Comparison of ENCODE assay signal across 26 cellular contexts in genomic region chr3:14789640-14790285, GRCh38. TPM values are rescaled to one million over a fixed set of nuclear protein-coding genes. Genes with fewer than 3 reads are reported as not detected.
A peak's percentile ranks its signal among the peaks of the same experiment; 100 is the strongest.
DNase-seq lines count a peak whose midpoint lies in the region; ATAC-seq, FAIRE-seq and TF ChIP-seq lines count a peak whose summit lies in the region.
"Had no signal": no experiment of that assay in that cellular context is flagged by ENCODE, and none has a peak within 500 bp of the region (broad histone marks: within the 10 kb centered on the region; RNA-seq: fewer than 3 reads in every experiment).

No MANE protein-coding gene starts in this region.

- TF ChIP-seq EP300 in K562 (IDR thresholded peaks at IDR 0.05; ENCODE audit: low read length), result no peak

- DNase-seq in Right ventricle myocardium inferior (ENCODE audit: missing footprints) (peak; percentile 39), right atrium auricular region (ENCODE audit: low spot score) (no peak), K562 (ENCODE audit: extremely low read depth in 1 of 4, low spot score in 3 of 4) (no peak), mesenteric fat pad (ENCODE audit: low spot score) (peak; percentile 51), upper lobe of right lung (peak; percentile 44), AML-193 (lab: John Stamatoyannopoulos, UW) (no peak), coronary artery (ENCODE audit: low spot score) (no peak), cerebellum (ENCODE audit: low spot score) (no peak)
- DNase-seq: BE2C; CD4-positive, CD25-positive, alpha-beta regulatory T cell; COR-L47; DMS153; GF-D8; KG1; NCI-H1417 treated with DMSO at 0.1 percent for 48 hours; NCI-H187 treated with DMSO at 0.1 percent for 48 hours; NCI-H2227 treated with DMSO at 0.1 percent for 48 hours; NCI-H510A treated with DMSO at 0.1 percent for 48 hours; NCI-H82; PC-3; RPMI8226 had no signal

- POLR2A ChIA-PET in K562 (lab: Yijun Ruan, JAX), result interaction anchor here (0.7 kb wide), 1 partner anchor 42 kb away, joined by 3 read pairs; no protein-coding TSS in a partner anchor

- 1% methylated on average over 10 of the region's 10 CpGs for WGBS in K562 (ENCODE audit: insufficient coverage, low coverage, missing lambda C conversion rate)

- TF ChIP-seq POLR2A in K562 (conservative IDR thresholded peaks at IDR 0.05), result no peak

- ATAC-seq in Right ventricle myocardium inferior, result no peak
- ATAC-seq in K562, result peak; percentile 20; the same call in 2 of the 3 replicates
- ATAC-seq in upper lobe of right lung, result no peak
- ATAC-seq: GM23338, PC-3 had no signal

- no peaks in the 10 kb centered on the region for H3K9me1 ChIP-seq in K562 (ENCODE audit: control insufficient read depth, insufficient read depth, low read length)

- TF ChIP-seq CTCF in right atrium auricular region (IDR thresholded peaks at IDR 0.05), result no peak
- no peak for TF ChIP-seq CTCF in K562 (IDR thresholded peaks at IDR 0.05 in 2 of 3, conservative IDR thresholded peaks at IDR 0.05 in 1 of 3; ENCODE audit: insufficient read depth in 2 of 3, low read depth in 1 of 3, low read length in 3 of 3)
- TF ChIP-seq CTCF in upper lobe of right lung (IDR thresholded peaks at IDR 0.05), result no peak
- TF ChIP-seq CTCF in coronary artery (IDR thresholded peaks at IDR 0.05), result no peak

- no peaks in the 10 kb centered on the region for H3K27me3 ChIP-seq in right atrium auricular region
- peaks cover 22 to 68% of the 10 kb centered on the region in 2 experiments; a peak in 4 of 5 replicates for H3K27me3 ChIP-seq in K562 (ENCODE audit: control insufficient read depth in 2 of 2, insufficient read depth in 2 of 2, low read length in 2 of 2)
- H3K27me3 ChIP-seq in upper lobe of right lung, result peaks cover 4% of the 10 kb centered on the region
- H3K27me3 ChIP-seq: BE2C had no signal

- peak; percentile 52 for FAIRE-seq in K562 (lab: Jason Lieb, UNC)
- FAIRE-seq: GM19239 had no signal

- H3K36me3 ChIP-seq in right atrium auricular region (no peaks in the 10 kb centered on the region), K562 (ENCODE audit: control insufficient read depth, insufficient read depth, low read length) (no peaks in the 10 kb centered on the region), upper lobe of right lung (no peaks in the 10 kb centered on the region)
- H3K36me3 ChIP-seq: BE2C had no signal

- no peak overlapping the region for H3K4me2 ChIP-seq in K562 (ENCODE audit: insufficient read depth, low read length)
- H3K4me2 ChIP-seq: GM23338 had no signal

- no peak overlapping the region for H2AFZ ChIP-seq in K562 (ENCODE audit: low read depth, low read length)

- H3K4me3 ChIP-seq in right atrium auricular region (no peak overlapping the region), K562 (no peak overlapping the region), upper lobe of right lung (no peak overlapping the region), coronary artery (no peak overlapping the region)
- H3K4me3 ChIP-seq: GM23338 had no signal

- H3K9ac ChIP-seq in K562 (ENCODE audit: insufficient read depth in 1 of 2, low read depth in 2 of 2, low read length in 2 of 2), result no peak overlapping the region

- no peak for TF ChIP-seq RAD21 in K562 (CRISPR knock-in tag; conservative IDR thresholded peaks at IDR 0.05 in 1 of 2, IDR thresholded peaks at IDR 0.05 in 1 of 2)

- peaks cover 9% of the 10 kb centered on the region; the same call in 1 of the 2 replicates for H4K20me1 ChIP-seq in K562 (replicated peaks; ENCODE audit: control insufficient read depth, insufficient read depth, low read length)

- intact Hi-C loops in Right ventricle myocardium inferior (cut with DNase I), result no loop called here
- intact Hi-C loops in K562 (cut with micrococcal nuclease), result loop anchor here (5.0 kb wide), 1 partner anchor 73 kb away; no protein-coding TSS in a partner anchor
- intact Hi-C loops in upper lobe of right lung (cut with DNase I), result loop anchor here (5.0 kb wide), 1 partner anchor 133 kb away; no protein-coding TSS in a partner anchor

- H3K4me1 ChIP-seq in right atrium auricular region (peaks cover 0 to 29% of the 10 kb centered on the region in 2 donors), K562 (replicated peaks in 1 of 2; ENCODE audit: control insufficient read depth in 2 of 2, insufficient read depth in 2 of 2, low read length in 2 of 2) (no peaks in the 10 kb centered on the region; a peak in 2 of 5 replicates), upper lobe of right lung (peaks cover 9% of the 10 kb centered on the region)
- H3K4me1 ChIP-seq: BE2C had no signal

- H3K79me2 ChIP-seq in K562 (ENCODE audit: control insufficient read depth, insufficient read depth, low read length), result no peaks in the 10 kb centered on the region

- no TSS peak for BruUV-seq in K562 (replicated peaks; lab: Mats Ljungman, UMichigan)

- H3K9me3 ChIP-seq in right atrium auricular region (no peaks in the 10 kb centered on the region), K562 (replicated peaks; ENCODE audit: control insufficient read depth, insufficient read depth, low read depth, low read length) (no peaks in the 10 kb centered on the region), upper lobe of right lung (no peaks in the 10 kb centered on the region)
- H3K9me3 ChIP-seq: BE2C had no signal

- CTCF ChIA-PET in K562 (lab: Yijun Ruan, JAX; ENCODE audit: low intra/inter-chr PET ratio), result interaction anchor here (3.3 kb wide), 1 partner anchor 131 kb away, joined by 20 read pairs; no protein-coding TSS in a partner anchor

- H3K27ac ChIP-seq in right atrium auricular region (no peak overlapping the region), K562 (ENCODE audit: extremely low read depth, low read depth, low read length) (no peak overlapping the region), upper lobe of right lung (no peak overlapping the region), coronary artery (no peak overlapping the region)
- H3K27ac ChIP-seq: 22Rv1 had no signal

- in situ Hi-C loops in K562 (cut with MboI), result no loop called here

TF ChIP-seq in K562, 482 proteins besides CTCF, POLR2A, EP300 and RAD21 (continues in another document):
- TF ChIP-seq ATF7 (IDR thresholded peaks at IDR 0.05) (peak; percentile 92), PRPF4 (IDR thresholded peaks at IDR 0.05; ENCODE audit: insufficient read depth, low read depth, low read length, poor library complexity, severe bottlenecking) (no peak), RREB1 (CRISPR knock-in tag; IDR thresholded peaks at IDR 0.05) (no peak)

RNA-seq across cellular contexts. Expression of gene FGD5, which starts 29.0 kb away (rescaled TPM):
- total RNA-seq in Right ventricle myocardium inferior (16.5 TPM), right atrium auricular region (10 to 100 TPM in 1 of 2 donors, 1 to 10 TPM in 1; 9.6 to 18.8 TPM), K562 (2014; rRNA removed) (not detected in 2 replicates), K562 (2014; rRNA removed; fragmentation: Illumina TruSeq; extraction: Trizol) (not detected in 2 replicates), K562 (2015; rRNA removed; fragmentation: Illumina TruSeq; extraction: Trizol) (not detected in 2 replicates), K562 (2021) (0.13 and 0.18 TPM in 2 replicates), mesenteric fat pad (38.6 TPM), upper lobe of right lung (84.2 TPM), cerebellum (4.7 TPM)
- total RNA-seq in K562 (2011; cell fraction: chromatin; rRNA removed; ENCODE audit: low replicate concordance), result not detected in 2 replicates
- not detected in 2 replicates for total RNA-seq in K562 (2011; cell fraction: nucleolus; rRNA removed)
- total RNA-seq in K562 (2011; cell fraction: nucleoplasm; rRNA removed), result not detected in 2 replicates
- polyA plus RNA-seq in K562 (2011; rRNA removed) (not detected in 2 replicates), K562 (2014; fragmentation: Illumina TruSeq; extraction: Trizol) (not detected in 2 replicates), K562 (2014; fragmentation: Nextera tagmentation; extraction: Ambion mirVana) (not detected), K562 (2014; rRNA removed) (not detected in 2 replicates)
- polyA plus RNA-seq in K562 (2011; cell fraction: cytosol; rRNA removed), result not detected in 2 replicates
- polyA plus RNA-seq in K562 (2011; cell fraction: nucleus; rRNA removed), result not detected in 2 replicates
- polyA plus RNA-seq in K562 (2012), result not detected in 2 replicates
- polyA minus RNA-seq in K562 (2011; rRNA and poly(A)+ RNA removed), result not detected in 2 replicates
- not detected in 2 replicates for polyA minus RNA-seq in K562 (2011; cell fraction: cytosol; rRNA and poly(A)+ RNA removed)
- not detected in 2 replicates for polyA minus RNA-seq in K562 (2011; cell fraction: nucleus; rRNA and poly(A)+ RNA removed)
- total RNA-seq: PC-3, SK-MEL-5 had no signal
- polyA plus RNA-seq: AG04450 had no signal

Comparison
In these comparisons a context has a peak if more than half of its experiments do, and no peak if none do; other contexts are left out.
1. DNase-seq: peak in Right ventricle myocardium inferior (single experiment), mesenteric fat pad (single experiment) and upper lobe of right lung (single experiment); none in right atrium auricular region (single experiment), K562 (0 of 4), AML-193 (0 of 2), coronary artery (single experiment) and cerebellum (single experiment).